In the genomic region with DNA sequence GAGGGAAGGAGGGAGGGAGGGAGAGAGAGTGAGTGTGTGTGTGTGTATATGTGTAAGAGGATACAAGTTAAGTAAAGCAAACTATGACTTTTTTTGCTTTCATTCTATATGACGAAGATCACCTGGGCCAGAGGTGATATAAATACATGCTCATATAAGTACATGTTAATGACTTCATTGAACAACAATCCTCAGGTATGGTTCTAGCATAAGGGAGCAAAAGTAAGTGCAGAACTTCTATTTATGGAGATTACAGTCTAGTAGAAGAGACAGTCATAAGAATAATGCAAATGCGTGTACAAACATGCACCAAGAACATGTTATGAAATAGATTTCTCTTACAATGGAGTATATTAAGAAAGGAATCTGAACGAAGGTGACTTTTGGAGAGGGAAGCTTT, we compare ENCODE assay signal across 24 cellular contexts.
"Had no signal": no experiment of that assay in that cellular context is flagged by ENCODE, and none has a peak within 500 bp of the region (broad histone marks: within the 10 kb centered on the region; RNA-seq: fewer than 3 reads in every experiment).

No MANE protein-coding gene starts in this region.

- DNase-seq: hippocampal formation; immature natural killer cell; left ventricle myocardium inferior; midbrain; mucosa of descending colon; naive thymus-derived CD4-positive, alpha-beta T cell; ovary; retina; right cardiac atrium; stimulated activated CD4-positive, alpha-beta T cell treated with anti-CD3 and anti-CD28 coated beads, Interleukin-12 subunit alpha, Interleukin-12 subunit beta, amount 100 ng/mL, for 4 hours; stimulated activated CD4-positive, alpha-beta T cell treated with anti-CD3 and anti-CD28 coated beads, Interleukin-15, amount 100 ng/mL, for 24 hours; stimulated activated CD4-positive, alpha-beta T cell treated with anti-CD3 and anti-CD28 coated beads, Interleukin-2, amount 100 ng/mL, for 24 hours; stimulated activated CD4-positive, alpha-beta T cell treated with anti-CD3 and anti-CD28 coated beads, Interleukin-4, amount 100 ng/mL, for 1 hour; stimulated activated naive B cell treated with anti-CD40 and anti-IgM and Interleukin-4, amounts not matched to agents 10 μg/mL and 1 μg/mL and 100 μg/mL, for 72 hours; stimulated activated naive CD8-positive, alpha-beta T cell treated with anti-CD3 and anti-CD28 coated beads, Interleukin-15, Interleukin-2, amounts not matched to agents 100 U/mL and 50 U/mL, for 24 hours; stomach; testis; thyroid gland; transverse colon; upper lobe of left lung had no signal

- H3K27ac ChIP-seq: left ventricle myocardium inferior, ovary, skin epidermis, stomach, testis, thyroid gland, transverse colon, upper lobe of left lung had no signal

- H3K36me3 ChIP-seq: left ventricle myocardium inferior, ovary, stomach, thyroid gland, transverse colon, upper lobe of left lung had no signal

- H3K27me3 ChIP-seq: ovary, stomach, testis, thyroid gland, transverse colon, upper lobe of left lung had no signal

- ATAC-seq: mucosa of descending colon; naive thymus-derived CD4-positive, alpha-beta T cell; natural killer cell treated with Interleukin-12 subunit alpha and Interleukin-12 subunit beta and Interleukin-15 and Interleukin-18, amount 100 ng/mL, for 72 hours; right cardiac atrium; sciatic nerve; stimulated activated naive B cell treated with anti-CD40 and anti-IgM and Interleukin-4, amounts not matched to agents 10 μg/mL and 1 μg/mL and 100 μg/mL, for 72 hours; stimulated activated naive CD8-positive, alpha-beta T cell treated with anti-CD3 and anti-CD28 coated beads, Interleukin-15, Interleukin-2, amounts not matched to agents 100 U/mL and 50 U/mL, for 24 hours had no signal

- H3K4me3 ChIP-seq: left ventricle myocardium inferior, lung, mucosa of descending colon, ovary, skin epidermis, stomach, testis, thyroid gland, transverse colon, upper lobe of left lung had no signal

- H3K4me1 ChIP-seq: left ventricle myocardium inferior, stomach, testis, thyroid gland, transverse colon, upper lobe of left lung had no signal

- H3K9me3 ChIP-seq: left ventricle myocardium inferior, mucosa of descending colon, ovary, stomach, testis, thyroid gland, transverse colon, upper lobe of left lung had no signal
